In genomic region chr1:161792740-161793139, GRCh38 we compare ENCODE assay signal across 9 cellular contexts. TPM values are rescaled to one million over a fixed set of nuclear protein-coding genes. Genes with fewer than 3 reads are reported as not detected.
DNase-seq lines count a peak whose midpoint lies in the region; ATAC-seq and TF ChIP-seq lines count a peak whose summit lies in the region.
"Had no signal": no experiment of that assay in that cellular context is flagged by ENCODE, and none has a peak within 500 bp of the region (broad histone marks: within the 10 kb centered on the region; RNA-seq: fewer than 3 reads in every experiment).

No MANE protein-coding gene starts in this region.

- no peaks in the 10 kb centered on the region for H3K27me3 Mint-ChIP-seq in activated T-cell treated with anti-CD3 and anti-CD28 coated beads, Interleukin-2, amount 50 U/mL, for 4 hours (ENCODE audit: low read depth)
- H3K27me3 Mint-ChIP-seq in activated B cell treated with CpG ODN at 0.5 μM for 24 hours (no peaks in the 10 kb centered on the region), glutamatergic neuron (ENCODE audit: unreplicated experiment) (no peaks in the 10 kb centered on the region)
- H3K27me3 Mint-ChIP-seq: central memory CD8-positive, alpha-beta T cell had no signal

- CTCF ChIA-PET in activated B cell treated with CpG ODN at 0.5 μM for 24 hours (lab: Charles Lee): interaction anchor here (0.5 to 2.2 kb wide), 11 partner anchors 9 to 836 kb away, joined by 3 to 12 read pairs (median 5); no protein-coding TSS in a partner anchor

- H3K9me3 Mint-ChIP-seq in activated T-cell treated with anti-CD3 and anti-CD28 coated beads, Interleukin-2, amount 50 U/mL, for 4 hours: no peaks in the 10 kb centered on the region
- H3K9me3 Mint-ChIP-seq in activated B cell treated with CpG ODN at 0.5 μM for 24 hours (no peaks in the 10 kb centered on the region), glutamatergic neuron (ENCODE audit: unreplicated experiment) (no peaks in the 10 kb centered on the region)
- H3K9me3 Mint-ChIP-seq: central memory CD8-positive, alpha-beta T cell had no signal

- peak; percentile 96 to 99 for ATAC-seq in activated T-cell treated with anti-CD3 and anti-CD28 coated beads, Interleukin-2, amount 50 U/mL, for 4 hours
- ATAC-seq in HG03039 (IDR thresholded peaks at IDR 0.05; ENCODE audit: unreplicated experiment) (peak; percentile 59), activated B cell treated with CpG ODN at 0.5 μM for 24 hours (ENCODE audit: low read depth) (peak; percentile 60)

- no peak for TF ChIP-seq CTCF in activated B cell treated with CpG ODN at 0.5 μM for 24 hours (IDR thresholded peaks at IDR 0.05)
- peak; percentile 75 for TF ChIP-seq CTCF in glutamatergic neuron (IDR thresholded peaks at IDR 0.05; ENCODE audit: partially characterized antibody, unreplicated experiment)

- intact Hi-C loops in activated B cell treated with CpG ODN at 0.5 μM for 24 hours (cut with micrococcal nuclease): loop anchor here (1.0 to 10.0 kb wide), 4 partner anchors 52 to 832 kb away; no protein-coding TSS in a partner anchor

- peaks cover 6% of the 10 kb centered on the region for H3K4me1 Mint-ChIP-seq in activated T-cell treated with anti-CD3 and anti-CD28 coated beads, Interleukin-2, amount 50 U/mL, for 4 hours (ENCODE audit: low read depth)
- peaks cover 2% of the 10 kb centered on the region for H3K4me1 Mint-ChIP-seq in activated B cell treated with CpG ODN at 0.5 μM for 24 hours
- H3K4me1 Mint-ChIP-seq in glutamatergic neuron (ENCODE audit: low read depth, unreplicated experiment): peaks cover 1% of the 10 kb centered on the region

- H3K4me3 Mint-ChIP-seq in activated T-cell treated with anti-CD3 and anti-CD28 coated beads, Interleukin-2, amount 50 U/mL, for 4 hours: no peak overlapping the region
- H3K4me3 Mint-ChIP-seq in activated B cell treated with CpG ODN at 0.5 μM for 24 hours (no peak overlapping the region), glutamatergic neuron (ENCODE audit: unreplicated experiment) (no peak overlapping the region)
- H3K4me3 Mint-ChIP-seq: central memory CD8-positive, alpha-beta T cell had no signal

- H3K27ac Mint-ChIP-seq in activated B cell treated with CpG ODN at 0.5 μM for 24 hours (no peak overlapping the region), glutamatergic neuron (ENCODE audit: unreplicated experiment) (no peak overlapping the region)

- H3K36me3 Mint-ChIP-seq in activated T-cell treated with anti-CD3 and anti-CD28 coated beads, Interleukin-2, amount 50 U/mL, for 4 hours (ENCODE audit: insufficient read depth): peaks cover 40% of the 10 kb centered on the region
- H3K36me3 Mint-ChIP-seq in activated B cell treated with CpG ODN at 0.5 μM for 24 hours (ENCODE audit: low read depth) (peaks cover 79% of the 10 kb centered on the region), glutamatergic neuron (ENCODE audit: unreplicated experiment) (no peaks in the 10 kb centered on the region)

- POLR2A ChIA-PET in activated B cell treated with CpG ODN at 0.5 μM for 24 hours (lab: Charles Lee): interaction anchor here (1.2 kb wide), 1 partner anchor 26 kb away, joined by 6 read pairs; the partner anchor contains the start of gene ATF6

- DNase-seq in activated T-cell treated with anti-CD3 and anti-CD28 coated beads, Interleukin-2, amount 50 U/mL, for 4 hours: no peak
- DNase-seq in activated T-cell treated with anti-CD3 and anti-CD28 coated beads for 4 hours (no peak), NCI-H2171 (lab: John Stamatoyannopoulos, UW) (peak; percentile 26), activated B cell treated with CpG ODN at 0.5 μM for 24 hours (no peak), glutamatergic neuron (no peak), retina (peak; percentile 29)
- no peak for DNase-seq in stimulated activated CD4-positive, alpha-beta T cell treated with anti-CD3 and anti-CD28 coated beads, Interleukin-4, amount 100 ng/mL, for 24 hours

RNA-seq across cellular contexts. Expression of gene ATF6, which starts 26.6 kb away (rescaled TPM):
- 10 to 100 TPM; 20.0 to 26.2 (median 24.8) TPM for total RNA-seq in activated T-cell treated with anti-CD3 and anti-CD28 coated beads, Interleukin-2, amount 50 U/mL, for 4 hours
- total RNA-seq in activated B cell treated with CpG ODN at 0.5 μM for 24 hours (23.7 and 24.6 TPM in 2 replicates), glutamatergic neuron (ENCODE audit: unreplicated experiment) (29.3 TPM)

RNA-seq across cellular contexts. Expression of gene DUSP12, which starts 43.2 kb away (rescaled TPM):
- 10 to 100 TPM; 41.7 to 45.1 (median 41.7) TPM for total RNA-seq in activated T-cell treated with anti-CD3 and anti-CD28 coated beads, Interleukin-2, amount 50 U/mL, for 4 hours
- total RNA-seq in activated B cell treated with CpG ODN at 0.5 μM for 24 hours (37.2 and 38.9 TPM in 2 replicates), glutamatergic neuron (ENCODE audit: unreplicated experiment) (48.4 TPM)

Comparison
In these comparisons a context has a peak if more than half of its experiments do, and no peak if none do; other contexts are left out.
1. DNase-seq: peak in NCI-H2171 (single experiment) and retina (single experiment); none in activated T-cell treated with anti-CD3 and anti-CD28 coated beads, Interleukin-2, amount 50 U/mL, for 4 hours (single experiment), activated T-cell treated with anti-CD3 and anti-CD28 coated beads for 4 hours (single experiment), activated B cell treated with CpG ODN at 0.5 μM for 24 hours (single experiment), glutamatergic neuron (single experiment) and stimulated activated CD4-positive, alpha-beta T cell treated with anti-CD3 and anti-CD28 coated beads, Interleukin-4, amount 100 ng/mL, for 24 hours (single experiment).
2. Peak in every context shown above with its lines, with median percentiles within 50 percentile points of each other: ATAC-seq.